In the genomic region with DNA sequence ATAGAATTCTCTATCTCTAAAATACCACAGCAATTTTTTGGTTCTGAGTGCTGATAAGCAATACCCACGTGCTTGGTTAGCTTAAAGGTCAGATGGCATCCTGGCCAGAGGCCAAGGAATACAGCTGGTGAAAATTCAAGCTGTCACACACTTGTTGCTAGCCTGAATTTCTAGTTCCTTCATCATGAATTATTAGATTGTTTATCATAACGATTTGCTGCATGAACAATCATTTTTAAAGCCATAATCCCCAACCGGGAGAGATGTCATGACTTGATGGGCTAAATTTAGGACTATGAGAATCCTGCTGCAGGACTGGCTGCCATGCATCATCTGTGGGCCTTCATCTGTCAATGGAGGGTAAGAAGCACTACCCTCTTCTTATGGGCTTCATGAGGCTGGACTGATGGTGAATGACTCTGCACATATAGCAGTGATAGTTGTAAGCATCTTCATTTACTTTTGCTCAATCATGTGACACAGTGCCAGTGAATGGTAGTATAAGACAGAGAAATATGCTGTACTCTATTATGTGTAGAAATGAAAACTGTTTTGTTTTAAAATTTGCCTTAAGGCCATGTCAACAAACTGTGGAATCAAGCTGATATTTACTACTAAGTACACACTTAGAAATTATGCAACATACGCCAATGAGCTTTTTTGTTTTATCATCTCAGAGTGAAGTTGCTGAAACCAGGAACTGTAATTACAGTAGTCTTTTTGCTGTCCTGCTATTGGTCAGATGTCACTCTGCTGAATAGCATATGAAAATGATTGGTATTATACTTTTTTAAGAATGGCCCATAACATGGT, we compare ENCODE assay signal across 12 cellular contexts.
DNase-seq lines count a peak whose midpoint lies in the region; ATAC-seq and TF ChIP-seq lines count a peak whose summit lies in the region.
"Had no signal": no experiment of that assay in that cellular context is flagged by ENCODE, and none has a peak within 500 bp of the region (broad histone marks: within the 10 kb centered on the region; RNA-seq: fewer than 3 reads in every experiment).

No MANE protein-coding gene starts in this region.

- POLR2A ChIA-PET in PC-3 (lab: Charles Lee; ENCODE audit: unreplicated experiment) = no interaction called here

- no peaks in the 10 kb centered on the region for H4K20me1 ChIP-seq in SU-DHL-6 (ENCODE audit: low read depth, low read length)
- H4K20me1 ChIP-seq in PC-3 (ENCODE audit: low read length) = no peaks in the 10 kb centered on the region

- H3K27ac ChIP-seq in SU-DHL-6 (ENCODE audit: low read depth, low read length) = peak overlapping the region; percentile 1; the same call in 1 of the 2 replicates
- no peak overlapping the region for H3K27ac ChIP-seq in iPS-18a (ENCODE audit: low read length)
- H3K27ac ChIP-seq in PC-3 (ENCODE audit: low read length) = no peak overlapping the region

- no peaks in the 10 kb centered on the region for H3K36me3 ChIP-seq in SU-DHL-6 (ENCODE audit: low read length)
- H3K36me3 ChIP-seq in iPS-18a (ENCODE audit: control insufficient read depth, low read depth, low read length) = no peaks in the 10 kb centered on the region
- no peaks in the 10 kb centered on the region for H3K36me3 ChIP-seq in PC-3 (ENCODE audit: low read depth, low read length)

- H3K27me3 ChIP-seq in SU-DHL-6 (ENCODE audit: low read length) (no peaks in the 10 kb centered on the region), iPS-18a (ENCODE audit: control insufficient read depth, insufficient read depth, low read length) (no peaks in the 10 kb centered on the region), PC-3 (ENCODE audit: low read length) (no peaks in the 10 kb centered on the region)
- H3K27me3 ChIP-seq: dorsolateral prefrontal cortex had no signal

- peak; percentile 46 for DNase-seq in A172 (ENCODE audit: low spot score)
- DNase-seq in LHCN-M2 (ENCODE audit: low read depth) = peak; percentile 81
- no peak for DNase-seq in activated effector memory CD4-positive, alpha-beta T cell treated with Interleukin-2 at 50 U/mL for 16 hours
- no peak for DNase-seq in middle frontal gyrus (ENCODE audit: extremely low spot score, low spot score)
- no peak for DNase-seq in PC-3
- DNase-seq: activated T-cell treated with anti-CD3 and anti-CD28 coated beads, Interleukin-2, amount 50 U/mL, for 24 hours; AML-193; dorsolateral prefrontal cortex; T-helper 17 cell had no signal

- TF ChIP-seq CTCF in SU-DHL-6 (IDR thresholded peaks at IDR 0.05; ENCODE audit: insufficient read depth, low read length, poor library complexity, severe bottlenecking) (no peak), PC-3 (conservative IDR thresholded peaks at IDR 0.05; ENCODE audit: low read depth, low read length) (no peak)

- no peaks in the 10 kb centered on the region for H3F3A ChIP-seq in SU-DHL-6 (ENCODE audit: insufficient read depth)
- no peaks in the 10 kb centered on the region for H3F3A ChIP-seq in PC-3 (ENCODE audit: low read length, unreplicated experiment)

- H3K9me2 ChIP-seq in SU-DHL-6 (replicated peaks; ENCODE audit: insufficient read depth, low read length) (no peaks in the 10 kb centered on the region), PC-3 (replicated peaks; ENCODE audit: low read length) (no peaks in the 10 kb centered on the region)

- no TSS peak for BruUV-seq in PC-3 (replicated peaks; lab: Mats Ljungman, UMichigan)

- H3K79me2 ChIP-seq in SU-DHL-6 (ENCODE audit: insufficient read depth, low read length) = no peaks in the 10 kb centered on the region
- H3K79me2 ChIP-seq in PC-3 (ENCODE audit: low read length) = no peaks in the 10 kb centered on the region

- H3K4me2 ChIP-seq in SU-DHL-6 (ENCODE audit: low read depth, low read length, poor library complexity, severe bottlenecking) (peak overlapping the region; percentile 24), PC-3 (ENCODE audit: low read length) (no peak overlapping the region)

- CTCF ChIA-PET in PC-3 (lab: Charles Lee) = no interaction called here

- H3K9me3 ChIP-seq in SU-DHL-6 (ENCODE audit: insufficient read depth, low read length) (no peaks in the 10 kb centered on the region), iPS-18a (ENCODE audit: control insufficient read depth, low read depth, low read length) (no peaks in the 10 kb centered on the region), PC-3 (ENCODE audit: low read length) (no peaks in the 10 kb centered on the region)

- H3K4me1 ChIP-seq in iPS-18a (ENCODE audit: control insufficient read depth, low read depth, low read length) (peaks cover 17% of the 10 kb centered on the region), PC-3 (ENCODE audit: insufficient read depth, low read length) (peaks cover 7% of the 10 kb centered on the region)

- peak overlapping the region; percentile 37 for H2AFZ ChIP-seq in SU-DHL-6 (ENCODE audit: low read depth, low read length, severe bottlenecking)
- no peak overlapping the region for H2AFZ ChIP-seq in PC-3 (ENCODE audit: low read length)

- H3K4me3 ChIP-seq in SU-DHL-6 (ENCODE audit: insufficient read depth, low read length, poor library complexity, severe bottlenecking) (no peak overlapping the region), iPS-18a (ENCODE audit: low read length) (peak overlapping the region; percentile 13), PC-3 (ENCODE audit: low read length) (no peak overlapping the region)
- H3K4me3 ChIP-seq: dorsolateral prefrontal cortex had no signal

- no peak for ATAC-seq in GM21737 (IDR thresholded peaks at IDR 0.05; ENCODE audit: unreplicated experiment)
- no peak for ATAC-seq in PC-3
- ATAC-seq: T-helper 17 cell had no signal

- no peak overlapping the region for H3K9ac ChIP-seq in SU-DHL-6 (ENCODE audit: low read length)
- no peak overlapping the region for H3K9ac ChIP-seq in iPS-18a (ENCODE audit: low read length)
- no peak overlapping the region for H3K9ac ChIP-seq in PC-3 (ENCODE audit: low read length)

- intact Hi-C loops in PC-3 (cut with micrococcal nuclease) = no loop called here

Comparison
In these comparisons a context has a peak if more than half of its experiments do, and no peak if none do; other contexts are left out.
1. DNase-seq: peak in A172 (single experiment) and LHCN-M2 (single experiment); none in activated effector memory CD4-positive, alpha-beta T cell treated with Interleukin-2 at 50 U/mL for 16 hours (single experiment), middle frontal gyrus (single experiment) and PC-3 (single experiment).